In the genomic region with DNA sequence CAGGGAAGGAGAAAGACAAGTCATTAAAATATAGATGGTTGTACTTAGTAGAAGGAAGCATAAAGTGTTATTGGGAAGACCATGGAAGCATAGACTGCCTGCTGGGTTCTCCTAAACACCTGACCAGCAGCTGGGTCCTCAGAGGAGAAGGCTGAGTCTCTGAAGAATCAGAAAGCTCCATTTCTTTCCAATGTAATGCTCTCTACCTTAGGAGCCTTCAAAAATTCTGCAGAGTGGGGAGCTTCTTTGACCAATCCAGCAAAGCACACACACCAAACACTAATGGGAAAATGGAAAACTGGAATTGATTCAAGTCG, we compare ENCODE assay signal across 1 cellular context.
TF ChIP-seq lines count a peak whose summit lies in the region.

No MANE protein-coding gene starts in this region.

TF ChIP-seq in HepG2, 621 proteins besides CTCF, POLR2A, EP300 and RAD21:
- TF ChIP-seq SNAPC2 (CRISPR knock-in tag; IDR thresholded peaks at IDR 0.05), result no peak
- TF ChIP-seq PHF21A (CRISPR knock-in tag; IDR thresholded peaks at IDR 0.05), result no peak
- TF ChIP-seq NCOA2 (CRISPR knock-in tag; IDR thresholded peaks at IDR 0.05), result no peak
- no peak for TF ChIP-seq SIN3A (IDR thresholded peaks at IDR 0.05; ENCODE audit: borderline replicate concordance, low read depth, low read length)
- TF ChIP-seq ZNF225 (CRISPR knock-in tag; IDR thresholded peaks at IDR 0.05), result no peak
- TF ChIP-seq PHF8 (CRISPR knock-in tag; IDR thresholded peaks at IDR 0.05), result no peak
- no peak for TF ChIP-seq HNRNPK (IDR thresholded peaks at IDR 0.05; ENCODE audit: low read depth, low read length, poor library complexity, severe bottlenecking)
- no peak for TF ChIP-seq CAMTA2 (CRISPR knock-in tag; IDR thresholded peaks at IDR 0.05; ENCODE audit: borderline replicate concordance)
- TF ChIP-seq ZNF792 (CRISPR knock-in tag; IDR thresholded peaks at IDR 0.05), result no peak
- no peak for TF ChIP-seq CCAR2 (optimal IDR thresholded peaks at IDR 0.05; ENCODE audit: low read depth, low read length)
- no peak for TF ChIP-seq ZSCAN22 (CRISPR knock-in tag; IDR thresholded peaks at IDR 0.05)
